Comparison of ENCODE assay signal across 16 cellular contexts in genomic region chr5:144207875-144208444, GRCh38. TPM values are rescaled to one million over a fixed set of nuclear protein-coding genes. Genes with fewer than 3 reads are reported as not detected.
DNase-seq lines count a peak whose midpoint lies in the region; ATAC-seq and TF ChIP-seq lines count a peak whose summit lies in the region.
"Had no signal": no experiment of that assay in that cellular context is flagged by ENCODE, and none has a peak within 500 bp of the region (broad histone marks: within the 10 kb centered on the region; RNA-seq: fewer than 3 reads in every experiment).

No MANE protein-coding gene starts in this region.

- H3K27ac ChIP-seq in A673 (ENCODE audit: low read depth, low read length, poor library complexity, severe bottlenecking) = no peak overlapping the region
- H3K27ac ChIP-seq in MM.1S (ENCODE audit: low read length) = no peak overlapping the region
- H3K27ac ChIP-seq in WERI-Rb-1 = no peak overlapping the region
- H3K27ac ChIP-seq: ascending aorta, left ventricle myocardium inferior, thyroid gland had no signal

- H2AFZ ChIP-seq in MM.1S (ENCODE audit: low read length) = no peak overlapping the region

- CTCF ChIA-PET in A673 (lab: Charles Lee) = no interaction called here

- H4K20me1 ChIP-seq in MM.1S (ENCODE audit: insufficient read depth, low read length) = no peaks in the 10 kb centered on the region

- H3K4me3 ChIP-seq in A673 (ENCODE audit: low read depth, low read length, poor library complexity, severe bottlenecking) (no peak overlapping the region), MM.1S (ENCODE audit: low read length) (no peak overlapping the region), WERI-Rb-1 (ENCODE audit: low read depth, low read length) (no peak overlapping the region)
- H3K4me3 ChIP-seq: ascending aorta, left ventricle myocardium inferior, thyroid gland had no signal

- no peaks in the 10 kb centered on the region for H3F3A ChIP-seq in MM.1S (ENCODE audit: insufficient read depth, low read length)

- peaks cover 41% of the 10 kb centered on the region for H3K4me1 ChIP-seq in A673 (ENCODE audit: insufficient read depth, low read length, poor library complexity, severe bottlenecking)
- H3K4me1 ChIP-seq in MM.1S (ENCODE audit: low read length) = no peaks in the 10 kb centered on the region

- BruUV-seq in A673 (replicated peaks; lab: Mats Ljungman, UMichigan) = no TSS peak

- ATAC-seq in GM18873 (IDR thresholded peaks at IDR 0.05; ENCODE audit: low FRiP score, unreplicated experiment) (no peak), GM19452 (IDR thresholded peaks at IDR 0.05; ENCODE audit: unreplicated experiment) (no peak)
- ATAC-seq: activated CD8-positive, alpha-beta T cell treated with anti-CD3 and anti-CD28 coated beads for 36 hours had no signal

- H3K4me2 ChIP-seq in MM.1S (ENCODE audit: low read depth, low read length) = no peak overlapping the region

- H3K9ac ChIP-seq in MM.1S (ENCODE audit: low read length) = no peak overlapping the region

- POLR2A ChIA-PET in A673 (lab: Charles Lee; ENCODE audit: low non-redundant PET) = no interaction called here

- H3K9me3 ChIP-seq in A673 (ENCODE audit: low read depth, low read length, poor library complexity, severe bottlenecking) (no peaks in the 10 kb centered on the region), MM.1S (replicated peaks; ENCODE audit: insufficient read depth, low read length) (no peaks in the 10 kb centered on the region), WERI-Rb-1 (ENCODE audit: severe bottlenecking) (no peaks in the 10 kb centered on the region)
- H3K9me3 ChIP-seq: ascending aorta, Caco-2, left ventricle myocardium inferior, thyroid gland had no signal

- no peaks in the 10 kb centered on the region for H3K36me3 ChIP-seq in A673 (ENCODE audit: insufficient read depth, low read length, poor library complexity, severe bottlenecking)
- no peaks in the 10 kb centered on the region for H3K36me3 ChIP-seq in MM.1S (replicated peaks; ENCODE audit: insufficient read depth, low read length)
- no peaks in the 10 kb centered on the region for H3K36me3 ChIP-seq in WERI-Rb-1
- H3K36me3 ChIP-seq: ascending aorta, left ventricle myocardium inferior, thyroid gland had no signal

- H3K27me3 ChIP-seq in A673 (replicated peaks; ENCODE audit: insufficient read depth, low read depth, low read length, poor library complexity) = peaks cover 11% of the 10 kb centered on the region
- no peaks in the 10 kb centered on the region for H3K27me3 ChIP-seq in MM.1S (replicated peaks; ENCODE audit: insufficient read depth, low read length)
- H3K27me3 ChIP-seq in WERI-Rb-1 (ENCODE audit: insufficient read depth, low read depth, severe bottlenecking) = no peaks in the 10 kb centered on the region
- H3K27me3 ChIP-seq: ascending aorta, thyroid gland had no signal

- no peak for DNase-seq in A673 (ENCODE audit: low spot score)
- DNase-seq in MM.1S = no peak
- DNase-seq in WERI-Rb-1 = no peak
- peak; percentile 23 for DNase-seq in inferior parietal cortex (ENCODE audit: extremely low spot score)
- DNase-seq in foreskin melanocyte = no peak
- DNase-seq in activated gamma-delta T cell (lab: John Stamatoyannopoulos, UW) = no peak
- DNase-seq: activated CD8-positive, alpha-beta T cell treated with anti-CD3 and anti-CD28 coated beads for 36 hours; Caco-2; left ventricle myocardium inferior; naive B cell; NCI-H2227 treated with DMSO at 0.1 percent for 48 hours; thyroid gland had no signal

- TF ChIP-seq CTCF in A673 (conservative IDR thresholded peaks at IDR 0.05; ENCODE audit: low read depth, low read length) (peak; percentile 29; the same call in 1 of the 2 replicates), MM.1S (IDR thresholded peaks at IDR 0.05; ENCODE audit: low read length) (peak; percentile 28), WERI-Rb-1 (IDR thresholded peaks at IDR 0.05; ENCODE audit: low read depth, low read length) (peak; percentile 27; the same call in 1 of the 2 replicates)

- intact Hi-C loops in A673 (cut with micrococcal nuclease; ENCODE audit: unreplicated experiment) = loop anchor here (5.0 to 10.0 kb wide), 2 partner anchors 1137 to 1624 kb away; no protein-coding TSS in a partner anchor

- no peaks in the 10 kb centered on the region for H3K79me2 ChIP-seq in MM.1S (ENCODE audit: low read length)

- no peaks in the 10 kb centered on the region for H3K9me2 ChIP-seq in MM.1S (replicated peaks; ENCODE audit: insufficient read depth, low read length)

RNA-seq across cellular contexts. Expression of gene KCTD16, which starts 37.3 kb away (rescaled TPM):
- total RNA-seq in A673 (2021) = 1.1 and 1.3 TPM in 2 replicates
- total RNA-seq: HT1080 had no signal

RNA-seq across cellular contexts. Expression of gene YIPF5, which starts 37.5 kb away (rescaled TPM):
- total RNA-seq in A673 (2021) = 50.9 and 52.9 TPM in 2 replicates
